ENCODE assay signal across 1 cellular context in genomic region chr5:37121465-37121864, GRCh38.
TF ChIP-seq lines count a peak whose summit lies in the region.

No MANE protein-coding gene starts in this region.

TF ChIP-seq in IMR-90, 13 proteins besides CTCF, POLR2A, EP300 and RAD21 (continued from another document):
- TF ChIP-seq ELK1 (IDR thresholded peaks at IDR 0.05; ENCODE audit: borderline replicate concordance, low read depth, low read length): no peak
- no peak for TF ChIP-seq MAZ (IDR thresholded peaks at IDR 0.05; ENCODE audit: borderline replicate concordance, low read depth, low read length)
- no peak for TF ChIP-seq CHD1 (IDR thresholded peaks at IDR 0.05; ENCODE audit: low read depth, low read length)
- TF ChIP-seq SMC3 (IDR thresholded peaks at IDR 0.05; ENCODE audit: low read depth, low read length): no peak
- TF ChIP-seq RCOR1 (IDR thresholded peaks at IDR 0.05; ENCODE audit: insufficient replicate concordance, low read length): no peak
- no peak for TF ChIP-seq CEBPB (IDR thresholded peaks at IDR 0.05; ENCODE audit: low read depth, low read length)
- TF ChIP-seq FOS (IDR thresholded peaks at IDR 0.05; ENCODE audit: low read depth, low read length): no peak
- TF ChIP-seq NFE2L2 (IDR thresholded peaks at IDR 0.05; ENCODE audit: low read depth, low read length): no peak
- TF ChIP-seq MXI1 (IDR thresholded peaks at IDR 0.05; ENCODE audit: borderline replicate concordance, low read depth, low read length): no peak
- TF ChIP-seq USF2 (IDR thresholded peaks at IDR 0.05; ENCODE audit: low read depth, low read length): no peak
- no peak for TF ChIP-seq MAFK (IDR thresholded peaks at IDR 0.05; ENCODE audit: low read depth, low read length)
- TF ChIP-seq BHLHE40 (IDR thresholded peaks at IDR 0.05; ENCODE audit: low read depth, low read length): no peak
